In genomic region chr3:146382386-146382785, GRCh38 we compare ENCODE assay signal across 13 cellular contexts.
DNase-seq lines count a peak whose midpoint lies in the region; ATAC-seq, FAIRE-seq and TF ChIP-seq lines count a peak whose summit lies in the region.
"Had no signal": no experiment of that assay in that cellular context is flagged by ENCODE, and none has a peak within 500 bp of the region (broad histone marks: within the 10 kb centered on the region; RNA-seq: fewer than 3 reads in every experiment).

No MANE protein-coding gene starts in this region.

- DNase-seq in AG09319 (ENCODE audit: extremely low read depth, low read depth) (no peak), HTR-8/SVneo (ENCODE audit: insufficient read length, low spot score) (peak; percentile 2), adipocyte (ENCODE audit: low read depth) (peak; percentile 51), iPS DF 4.7 (ENCODE audit: extremely low read depth, low spot score) (peak; percentile 11), posterior vena cava (ENCODE audit: low spot score) (no peak), posterior cingulate gyrus (no peak), NK-92 (lab: John Stamatoyannopoulos, UW; ENCODE audit: unreplicated experiment) (no peak)
- DNase-seq: CD4-positive, CD25-positive, alpha-beta regulatory T cell; kidney; psoas muscle; T-helper 2 cell had no signal

- H3K9me3 ChIP-seq in adipocyte (ENCODE audit: control insufficient read depth, low read length): no peaks in the 10 kb centered on the region
- H3K9me3 ChIP-seq: psoas muscle had no signal

- no peaks in the 10 kb centered on the region for H3K27me3 ChIP-seq in adipocyte (replicated peaks; ENCODE audit: control insufficient read depth, insufficient read depth, low read length)

- no peaks in the 10 kb centered on the region for H3K4me1 ChIP-seq in adipocyte (ENCODE audit: control insufficient read depth, insufficient read depth, low read length)
- H3K4me1 ChIP-seq: psoas muscle had no signal

- FAIRE-seq in HTR-8/SVneo (lab: Jason Lieb, UNC): no peak
- FAIRE-seq: kidney had no signal

- no peak for ATAC-seq in GM21367 (IDR thresholded peaks at IDR 0.05; ENCODE audit: unreplicated experiment)
- ATAC-seq: psoas muscle had no signal

- H3K4me3 ChIP-seq in adipocyte (ENCODE audit: low read length): no peak overlapping the region
- H3K4me3 ChIP-seq: coronary artery, psoas muscle had no signal

- intact Hi-C loops in posterior vena cava (cut with DNase I) (no loop called here), posterior cingulate gyrus (cut with DNase I) (no loop called here)

- peak; percentile 20 for TF ChIP-seq CTCF in AG09319 (IDR thresholded peaks at IDR 0.05; ENCODE audit: low read depth, low read length)

- no peaks in the 10 kb centered on the region for H3K36me3 ChIP-seq in adipocyte (ENCODE audit: control insufficient read depth, insufficient read depth, low read length, severe bottlenecking)

- H3K9ac ChIP-seq in adipocyte (ENCODE audit: low read length): no peak overlapping the region

Comparison
In these comparisons a context has a peak if more than half of its experiments do, and no peak if none do; other contexts are left out.
1. DNase-seq: peak in HTR-8/SVneo (single experiment), adipocyte (single experiment) and iPS DF 4.7 (single experiment); none in AG09319 (single experiment), posterior vena cava (single experiment), posterior cingulate gyrus (0 of 10) and NK-92 (single experiment).